25 cellular contexts compared by ENCODE assay signal in the genomic region with DNA sequence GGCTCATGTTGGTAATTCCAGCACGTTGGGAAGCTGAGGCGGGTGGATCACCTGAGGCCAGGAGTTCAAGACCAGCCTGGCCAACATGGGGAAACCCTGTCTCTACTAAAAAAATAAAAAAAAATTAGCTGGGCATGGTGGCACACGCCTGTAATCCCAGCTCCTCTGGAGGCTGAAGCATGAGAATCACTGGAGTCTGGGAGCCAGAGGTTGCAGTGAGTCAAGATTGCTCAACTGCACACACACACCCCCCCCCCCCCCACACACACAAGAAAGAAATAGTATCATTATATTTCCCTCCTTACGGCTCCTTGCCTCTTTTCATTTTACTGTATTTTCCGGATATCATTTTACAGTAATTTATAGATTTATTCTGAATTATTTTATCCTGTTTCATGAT.
"Had no signal": no experiment of that assay in that cellular context is flagged by ENCODE, and none has a peak within 500 bp of the region (broad histone marks: within the 10 kb centered on the region; RNA-seq: fewer than 3 reads in every experiment).

No MANE protein-coding gene starts in this region.

- H3K27me3 Mint-ChIP-seq: activated CD4-positive, alpha-beta T cell treated with anti-CD3 and anti-CD28 coated beads for 36 hours; activated naive CD8-positive, alpha-beta T cell had no signal

- H3K4me3 ChIP-seq: body of pancreas, esophagus squamous epithelium, pancreas, prostate gland, sigmoid colon, testis, transverse colon had no signal

- FAIRE-seq: keratinocyte, pancreas had no signal

- H3K27ac ChIP-seq: body of pancreas, epithelial cell of prostate, esophagus squamous epithelium, pancreas, prostate gland, sigmoid colon, testis, transverse colon had no signal

- H3K4me1 ChIP-seq: body of pancreas, esophagus squamous epithelium, pancreas, prostate gland, sigmoid colon, testis, transverse colon had no signal

- ATAC-seq: activated CD4-positive, alpha-beta T cell treated with anti-CD3 and anti-CD28 coated beads for 36 hours; activated CD8-positive, alpha-beta T cell treated with anti-CD3 and anti-CD28 coated beads, Interleukin-2, amount 10 ng/mL, durations not matched to agents 7 days and 5 days; activated T-cell treated with anti-CD3 and anti-CD28 coated beads, Interleukin-2, amount 50 U/mL, for 72 hours; body of pancreas; left cardiac atrium; left ventricle myocardium superior; pancreas had no signal

- H3K4me1 Mint-ChIP-seq: activated CD4-positive, alpha-beta T cell treated with anti-CD3 and anti-CD28 coated beads for 36 hours had no signal

- H3K36me3 ChIP-seq: esophagus squamous epithelium, pancreas, prostate gland, sigmoid colon, transverse colon had no signal

- H3K27ac Mint-ChIP-seq: activated CD4-positive, alpha-beta T cell treated with anti-CD3 and anti-CD28 coated beads for 36 hours; activated CD8-positive, alpha-beta T cell treated with anti-CD3 and anti-CD28 coated beads, Interleukin-2, amount 10 ng/mL, durations not matched to agents 7 days and 5 days; activated naive CD8-positive, alpha-beta T cell; activated T-cell treated with anti-CD3 and anti-CD28 coated beads, Interleukin-2, amount 50 U/mL, for 72 hours; endodermal cell had no signal

- H3K36me3 Mint-ChIP-seq: activated naive CD8-positive, alpha-beta T cell had no signal

- H3K9me3 ChIP-seq: body of pancreas, pancreas, prostate gland, sigmoid colon, testis, transverse colon had no signal

- DNase-seq: activated CD4-positive, alpha-beta T cell treated with anti-CD3 and anti-CD28 coated beads for 36 hours; activated CD4-positive, CD25-positive, alpha-beta regulatory T cell; activated CD8-positive, alpha-beta T cell treated with anti-CD3 and anti-CD28 coated beads, Interleukin-2, amount 10 ng/mL, durations not matched to agents 7 days and 5 days; activated naive CD4-positive, alpha-beta T cell treated with Interleukin-2 at 50 U/mL for 16 hours; activated T-cell treated with anti-CD3 and anti-CD28 coated beads for 4 hours; activated T-cell treated with anti-CD3 and anti-CD28 coated beads, Interleukin-2, amount 50 U/mL, for 72 hours; anterior cingulate cortex; body of pancreas; cortex of kidney; endodermal cell; esophagus squamous epithelium; head of caudate nucleus; hippocampal formation; left cardiac atrium; left ventricle myocardium superior; pancreas; retina; sigmoid colon; stimulated activated naive CD4-positive, alpha-beta T cell treated with Interleukin-2 at 50 U/mL for 16 hours; testis; transverse colon had no signal

- H3K4me3 Mint-ChIP-seq: activated CD4-positive, alpha-beta T cell treated with anti-CD3 and anti-CD28 coated beads for 36 hours; activated CD8-positive, alpha-beta T cell treated with anti-CD3 and anti-CD28 coated beads, Interleukin-2, amount 10 ng/mL, durations not matched to agents 7 days and 5 days; activated naive CD8-positive, alpha-beta T cell; activated T-cell treated with anti-CD3 and anti-CD28 coated beads, Interleukin-2, amount 50 U/mL, for 72 hours; endodermal cell had no signal

- H3K27me3 ChIP-seq: body of pancreas, esophagus squamous epithelium, pancreas, sigmoid colon, testis, transverse colon had no signal
